ENCODE assay signal across 23 cellular contexts in genomic region chr3:130259170-130259874, GRCh38.
DNase-seq lines count a peak whose midpoint lies in the region; ATAC-seq and TF ChIP-seq lines count a peak whose summit lies in the region.
"Had no signal": no experiment of that assay in that cellular context is flagged by ENCODE, and none has a peak within 500 bp of the region (broad histone marks: within the 10 kb centered on the region; RNA-seq: fewer than 3 reads in every experiment).

No MANE protein-coding gene starts in this region.

- peak overlapping the region in 2 of 3 experiments; percentile 75 to 77 for H3K27ac Mint-ChIP-seq in nephron
- H3K27ac Mint-ChIP-seq: activated naive CD4-positive, alpha-beta T cell treated with anti-CD3 and anti-CD28 coated beads, Interleukin-2, amount 50 U/mL, for 24 hours; H9 had no signal

- TF ChIP-seq CTCF in fibroblast of mammary gland (conservative IDR thresholded peaks at IDR 0.05; ENCODE audit: control insufficient read depth, insufficient read depth, low read depth, low read length) (no peak), nephron (IDR thresholded peaks at IDR 0.05; ENCODE audit: unreplicated experiment in 3 of 3) (no peak)

- H3K4me3 ChIP-seq in fibroblast of mammary gland (ENCODE audit: control insufficient read depth, low read depth, low read length) = no peak overlapping the region
- H3K4me3 ChIP-seq: lung, MG63, ovary, Peyer's patch, thyroid gland had no signal

- ATAC-seq in left ventricle myocardium superior = peak; percentile 28
- no peak for ATAC-seq in Right ventricle myocardium superior (ENCODE audit: poor library complexity)
- ATAC-seq: stimulated activated naive CD8-positive, alpha-beta T cell treated with anti-CD3 and anti-CD28 coated beads, Interleukin-15, Interleukin-2, amounts not matched to agents 100 U/mL and 50 U/mL, for 24 hours had no signal

- peaks cover 41% of the 10 kb centered on the region for H3K4me1 Mint-ChIP-seq in nephron
- H3K4me1 Mint-ChIP-seq: activated naive CD4-positive, alpha-beta T cell treated with anti-CD3 and anti-CD28 coated beads, Interleukin-2, amount 50 U/mL, for 24 hours had no signal

- H3K27me3 Mint-ChIP-seq in nephron (ENCODE audit: low read depth) = no peaks in the 10 kb centered on the region
- H3K27me3 Mint-ChIP-seq: activated naive CD4-positive, alpha-beta T cell treated with anti-CD3 and anti-CD28 coated beads, Interleukin-2, amount 50 U/mL, for 24 hours had no signal

- no peaks in the 10 kb centered on the region for H3K9me3 Mint-ChIP-seq in nephron
- H3K9me3 Mint-ChIP-seq: activated naive CD4-positive, alpha-beta T cell treated with anti-CD3 and anti-CD28 coated beads, Interleukin-2, amount 50 U/mL, for 24 hours; H9 had no signal

- H3K36me3 Mint-ChIP-seq in nephron (ENCODE audit: low read depth) = no peaks in the 10 kb centered on the region
- H3K36me3 Mint-ChIP-seq: activated naive CD4-positive, alpha-beta T cell treated with anti-CD3 and anti-CD28 coated beads, Interleukin-2, amount 50 U/mL, for 24 hours had no signal

- intact Hi-C loops in left ventricle myocardium superior (cut with micrococcal nuclease) = no loop called here
- intact Hi-C loops in Right ventricle myocardium superior (cut with DNase I) = no loop called here

- DNase-seq in left ventricle myocardium superior = no peak
- no peak for DNase-seq in Right ventricle myocardium superior
- DNase-seq in fibroblast of mammary gland (ENCODE audit: low read depth) = peak; percentile 50
- no peak for DNase-seq in NCI-H2029 (lab: John Stamatoyannopoulos, UW)
- no peak for DNase-seq in islet precursor cell
- DNase-seq in SW480 (ENCODE audit: low spot score) = no peak
- DNase-seq: DMS53; glutamatergic neuron; H9; KBM-7; NCI-H1105; NCI-H187; NCI-H2171; NCI-H82; Peyer's patch; stimulated activated naive CD8-positive, alpha-beta T cell treated with anti-CD3 and anti-CD28 coated beads, Interleukin-15, Interleukin-2, amounts not matched to agents 100 U/mL and 50 U/mL, for 24 hours; T1000 had no signal

- no peak overlapping the region for H3K4me3 Mint-ChIP-seq in nephron
- H3K4me3 Mint-ChIP-seq: activated naive CD4-positive, alpha-beta T cell treated with anti-CD3 and anti-CD28 coated beads, Interleukin-2, amount 50 U/mL, for 24 hours; H9 had no signal
